Comparison of ENCODE assay signal across 20 cellular contexts in the genomic region with DNA sequence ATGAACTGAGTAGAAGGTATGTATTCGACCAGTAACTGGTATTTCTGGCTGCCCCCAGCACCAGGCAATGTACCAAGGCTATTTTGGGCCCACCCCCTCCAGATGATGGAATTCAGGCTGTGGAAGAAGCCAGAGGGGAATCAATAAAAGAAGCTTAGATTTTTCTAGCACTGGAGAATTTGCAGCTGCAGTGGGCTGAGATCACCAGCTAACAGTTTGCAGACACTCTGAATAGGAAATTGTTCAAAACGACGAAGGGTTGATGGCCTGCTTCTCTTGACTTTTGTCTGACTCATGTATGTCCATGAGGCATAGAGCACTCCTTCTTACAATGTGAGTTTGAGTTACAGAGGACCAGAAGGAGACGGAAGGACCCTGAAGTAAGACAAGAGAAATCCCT. TPM values are rescaled to one million over a fixed set of nuclear protein-coding genes. Genes with fewer than 3 reads are reported as not detected.
A peak's percentile ranks its signal among the peaks of the same experiment; 100 is the strongest.
DNase-seq lines count a peak whose midpoint lies in the region; ATAC-seq lines count a peak whose summit lies in the region.
"Had no signal": no experiment of that assay in that cellular context is flagged by ENCODE, and none has a peak within 500 bp of the region (broad histone marks: within the 10 kb centered on the region; RNA-seq: fewer than 3 reads in every experiment).

No MANE protein-coding gene starts in this region.

- no peak overlapping the region for H3K4me3 Mint-ChIP-seq in stimulated activated naive CD8-positive, alpha-beta T cell treated with anti-CD3 and anti-CD28 coated beads, Interleukin-15, amount 100 ng/mL, for 72 hours
- H3K4me3 Mint-ChIP-seq: activated naive CD8-positive, alpha-beta T cell treated with anti-CD3 and anti-CD28 coated beads, Interleukin-2, amount 50 U/mL, for 24 hours; nephron progenitor cell; T-helper 1 cell treated with Interleukin-12 subunit alpha and Interleukin-12 subunit beta and Interleukin-4 antibody, amounts not matched to agents 30 μg/mL and 1 μg/mL, for 36 hours had no signal

- H3K27ac Mint-ChIP-seq in stimulated activated naive CD8-positive, alpha-beta T cell treated with anti-CD3 and anti-CD28 coated beads, Interleukin-15, amount 100 ng/mL, for 72 hours, result no peak overlapping the region
- H3K27ac Mint-ChIP-seq: activated naive CD8-positive, alpha-beta T cell treated with anti-CD3 and anti-CD28 coated beads, Interleukin-2, amount 50 U/mL, for 24 hours; nephron progenitor cell; T-helper 1 cell treated with Interleukin-12 subunit alpha and Interleukin-12 subunit beta and Interleukin-4 antibody, amounts not matched to agents 30 μg/mL and 1 μg/mL, for 36 hours had no signal

- no peak overlapping the region for H3K4me3 ChIP-seq in skeletal muscle cell (ENCODE audit: low read depth, low read length)
- H3K4me3 ChIP-seq: spleen, thoracic aorta had no signal

- H3K9me3 Mint-ChIP-seq in stimulated activated naive CD8-positive, alpha-beta T cell treated with anti-CD3 and anti-CD28 coated beads, Interleukin-15, amount 100 ng/mL, for 72 hours, result no peaks in the 10 kb centered on the region
- H3K9me3 Mint-ChIP-seq: activated naive CD8-positive, alpha-beta T cell treated with anti-CD3 and anti-CD28 coated beads, Interleukin-2, amount 50 U/mL, for 24 hours; nephron progenitor cell; T-helper 1 cell treated with Interleukin-12 subunit alpha and Interleukin-12 subunit beta and Interleukin-4 antibody, amounts not matched to agents 30 μg/mL and 1 μg/mL, for 36 hours had no signal

- peak overlapping the region; percentile 89 for H3K27ac ChIP-seq in cingulate gyrus (ENCODE audit: low read depth, low read length)
- H3K27ac ChIP-seq: KMS-11, spleen, thoracic aorta had no signal

- no peaks in the 10 kb centered on the region for H3K27me3 Mint-ChIP-seq in stimulated activated naive CD8-positive, alpha-beta T cell treated with anti-CD3 and anti-CD28 coated beads, Interleukin-15, amount 100 ng/mL, for 72 hours
- H3K27me3 Mint-ChIP-seq: activated naive CD8-positive, alpha-beta T cell treated with anti-CD3 and anti-CD28 coated beads, Interleukin-2, amount 50 U/mL, for 24 hours had no signal

- no peak for ATAC-seq in stimulated activated naive CD8-positive, alpha-beta T cell treated with anti-CD3 and anti-CD28 coated beads, Interleukin-15, amount 100 ng/mL, for 72 hours
- ATAC-seq in GM19467 (IDR thresholded peaks at IDR 0.05; ENCODE audit: unreplicated experiment), result no peak
- ATAC-seq: activated naive CD8-positive, alpha-beta T cell treated with anti-CD3 and anti-CD28 coated beads, Interleukin-2, amount 50 U/mL, for 24 hours; left colon had no signal

- H3K4me1 Mint-ChIP-seq in stimulated activated naive CD8-positive, alpha-beta T cell treated with anti-CD3 and anti-CD28 coated beads, Interleukin-15, amount 100 ng/mL, for 72 hours, result no peaks in the 10 kb centered on the region

- DNase-seq in EL (peak; percentile 21), hippocampal formation (lab: John Stamatoyannopoulos, UW) (peak; percentile 38 to 79), skeletal muscle cell (ENCODE audit: low read depth) (peak; percentile 53), NCI-H1694 (lab: John Stamatoyannopoulos, UW) (no peak), cerebellum (ENCODE audit: low spot score) (no peak)
- DNase-seq in stimulated activated naive CD8-positive, alpha-beta T cell treated with anti-CD3 and anti-CD28 coated beads, Interleukin-15, amount 100 ng/mL, for 72 hours, result no peak
- DNase-seq: activated CD4-positive, alpha-beta T cell treated with anti-CD3 and anti-CD28 coated beads for 1 hour; activated naive CD8-positive, alpha-beta T cell treated with anti-CD3 and anti-CD28 coated beads, Interleukin-2, amount 50 U/mL, for 24 hours; activated T-cell treated with anti-CD3 and anti-CD28 coated beads for 4 hours; AML-193; left colon; NCI-H146; NCI-H510A; nephron progenitor cell; spleen had no signal

RNA-seq across cellular contexts. Expression of a gene that starts 28.8 kb away (rescaled TPM):
- 24.6 TPM for total RNA-seq in cerebellum

RNA-seq across cellular contexts. Expression of a gene that starts 32.4 kb away (rescaled TPM):
- 39.6 TPM for total RNA-seq in cerebellum

RNA-seq across cellular contexts. Expression of a gene that starts 37.8 kb away (rescaled TPM):
- 84.5 TPM for total RNA-seq in cerebellum

Comparison
In these comparisons a context has a peak if more than half of its experiments do, and no peak if none do; other contexts are left out.
1. DNase-seq: peak in EL (single experiment), hippocampal formation (2 of 2) and skeletal muscle cell (single experiment); none in stimulated activated naive CD8-positive, alpha-beta T cell treated with anti-CD3 and anti-CD28 coated beads, Interleukin-15, amount 100 ng/mL, for 72 hours (0 of 2), NCI-H1694 (single experiment) and cerebellum (single experiment).